12 cellular contexts compared by ENCODE assay signal in genomic region chr7:28144266-28144665, GRCh38. TPM values are rescaled to one million over a fixed set of nuclear protein-coding genes. Genes with fewer than 3 reads are reported as not detected.
DNase-seq lines count a peak whose midpoint lies in the region; ATAC-seq, FAIRE-seq and TF ChIP-seq lines count a peak whose summit lies in the region.
"Had no signal": no experiment of that assay in that cellular context is flagged by ENCODE, and none has a peak within 500 bp of the region (broad histone marks: within the 10 kb centered on the region; RNA-seq: fewer than 3 reads in every experiment).

No MANE protein-coding gene starts in this region.

- H3K9ac ChIP-seq in H1 (replicated peaks in 1 of 4; ENCODE audit: extremely low read depth in 1 of 4, low read depth in 3 of 4, low read length in 3 of 4) (no peak overlapping the region), neural progenitor cell (no peak overlapping the region)

- H3K4ac ChIP-seq in H1 (replicated peaks; ENCODE audit: insufficient read length, low read depth, low read length): no peak overlapping the region

- no peak overlapping the region for H3K14ac ChIP-seq in H1 (ENCODE audit: insufficient read length)

- H3K56ac ChIP-seq in H1 (replicated peaks; ENCODE audit: insufficient read length, low read depth, low read length): no peak overlapping the region

- no peak for ATAC-seq in GM19324 (IDR thresholded peaks at IDR 0.05; ENCODE audit: low FRiP score, unreplicated experiment)

- H3K4me1 Mint-ChIP-seq in neural progenitor cell: peaks cover 27% of the 10 kb centered on the region

- no peaks in the 10 kb centered on the region for H3F3A ChIP-seq in neural progenitor cell (ENCODE audit: low read depth)

- POLR2A ChIA-PET in H1 (lab: Charles Lee; ENCODE audit: partially characterized antibody): interaction anchor here (1.1 kb wide), 1 partner anchor 22 kb away, joined by 4 read pairs; no protein-coding TSS in a partner anchor

- 80% methylated on average over 3 of the region's 3 CpGs; no CpG with 5 or more reads in 1 of the 2 experiments for WGBS in H1 (ENCODE audit: extremely low coverage in 1 of 2, insufficient coverage in 1 of 2, insufficient read length in 1 of 2, insufficient replicate concordance in 2 of 2, low coverage in 1 of 2, low lambda C conversion rate in 2 of 2, missing lambda C conversion rate in 1 of 2), 2 experiments

- H3K79me1 ChIP-seq in H1 (ENCODE audit: low read depth, low read length): peaks cover 5% of the 10 kb centered on the region; the same call in 1 of the 2 replicates

- H2AFZ ChIP-seq in H1 (ENCODE audit: low read length) (no peak overlapping the region), neural progenitor cell (replicated peaks) (no peak overlapping the region)

- no peak overlapping the region for H3K27ac Mint-ChIP-seq in neural progenitor cell

- no peak overlapping the region for H2BK5ac ChIP-seq in H1 (ENCODE audit: low read depth, low read length)

- H3K27me3 ChIP-seq in H7 (ENCODE audit: control insufficient read depth, insufficient read depth, low read length): no peaks in the 10 kb centered on the region
- no peaks in the 10 kb centered on the region for H3K27me3 ChIP-seq in H1 (replicated peaks in 1 of 4; ENCODE audit: control insufficient read depth in 3 of 4, extremely low read depth in 1 of 4, insufficient read depth in 3 of 4, low read length in 3 of 4)
- no peaks in the 10 kb centered on the region for H3K27me3 ChIP-seq in neural progenitor cell

- peak overlapping the region; percentile 28 for H3K4me3 Mint-ChIP-seq in neural progenitor cell

- H3K36me3 ChIP-seq in H7 (replicated peaks; ENCODE audit: control insufficient read depth, insufficient read depth, low read length) (no peaks in the 10 kb centered on the region), H1 (ENCODE audit: control insufficient read depth in 2 of 4, insufficient read depth in 4 of 4, low read length in 3 of 4) (no peaks in the 10 kb centered on the region; a peak in 1 of 8 replicates), neural progenitor cell (no peaks in the 10 kb centered on the region)

- H3K79me2 ChIP-seq in H1 (ENCODE audit: control insufficient read depth in 1 of 2, insufficient read depth in 2 of 2, low read length in 2 of 2): no peaks in the 10 kb centered on the region; a peak in 1 of 4 replicates
- H3K79me2 ChIP-seq in neural progenitor cell (ENCODE audit: low read depth): no peaks in the 10 kb centered on the region

- no peak for TF ChIP-seq EP300 in H1 (IDR thresholded peaks at IDR 0.05; ENCODE audit: borderline replicate concordance in 1 of 2, low read depth in 2 of 2, low read length in 2 of 2)

- no peak overlapping the region for H2BK15ac ChIP-seq in H1 (ENCODE audit: low read length)

- no peak overlapping the region for H4K91ac ChIP-seq in H1 (replicated peaks; ENCODE audit: insufficient read length, low read length)

- intact Hi-C loops in posterior vena cava (cut with DNase I): no loop called here

- no peak overlapping the region for H3K27ac ChIP-seq in H1 (ENCODE audit: low read depth, low read length)
- no peak overlapping the region for H3K27ac ChIP-seq in neural progenitor cell
- H3K27ac ChIP-seq: HL-60 had no signal

- FAIRE-seq in H1 (lab: Jason Lieb, UNC): no peak
- FAIRE-seq: H54 had no signal

- no peak overlapping the region for H4K5ac ChIP-seq in H1 (ENCODE audit: insufficient read length, low read depth, low read length)

- TF ChIP-seq POLR2A in H1 (IDR thresholded peaks at IDR 0.05; ENCODE audit: control extremely low read depth in 1 of 2, low read depth in 2 of 2, low read length in 2 of 2): no peak

- no peak overlapping the region for H2BK120ac ChIP-seq in H1 (replicated peaks; ENCODE audit: low read depth, low read length)

- no peaks in the 10 kb centered on the region for H3K23me2 ChIP-seq in H1 (ENCODE audit: low read depth, low read length)

- no peak overlapping the region for H2BK20ac ChIP-seq in H1 (ENCODE audit: low read length)

- no peak overlapping the region for H2BK12ac ChIP-seq in H1 (ENCODE audit: low read depth, low read length)

- no peak overlapping the region for H2AK5ac ChIP-seq in H1 (ENCODE audit: low read depth, low read length)

- DNase-seq in H7 (peak; percentile 44), NCI-H2227 (lab: John Stamatoyannopoulos, UW; ENCODE audit: unreplicated experiment) (peak; percentile 52), H1 (ENCODE audit: low read depth in 1 of 2, low spot score in 2 of 2) (no peak), neural progenitor cell (ENCODE audit: low spot score) (peak; percentile 74), posterior vena cava (ENCODE audit: low spot score) (no peak), GOT3 (lab: John Stamatoyannopoulos, UW) (no peak), amniotic stem cell (lab: John Stamatoyannopoulos, UW) (no peak)
- DNase-seq: activated T-cell treated with anti-CD3 and anti-CD28 coated beads, Interleukin-2, amount 50 U/mL, for 48 hours; NCI-H226 had no signal

- H4K8ac ChIP-seq in H1 (ENCODE audit: extremely low read depth, insufficient read depth, low read length): no peak overlapping the region

- TF ChIP-seq CTCF in H1 (IDR thresholded peaks at IDR 0.05; ENCODE audit: control extremely low read depth in 1 of 3, insufficient read depth in 1 of 3, low read depth in 1 of 3, low read length in 3 of 3): peak; percentile 44 to 49 (median 44)
- peak; percentile 49 for TF ChIP-seq CTCF in neural progenitor cell (IDR thresholded peaks at IDR 0.05)

- H3K4me1 ChIP-seq in H1 (replicated peaks in 1 of 4; ENCODE audit: control insufficient read depth in 3 of 4, insufficient read depth in 4 of 4, low read length in 3 of 4) (peaks cover 0 to 4% (median 1%) of the 10 kb centered on the region in 4 experiments; a peak in 2 of 7 replicates), neural progenitor cell (peaks cover 11% of the 10 kb centered on the region)

- H3K4me2 ChIP-seq in H1 (ENCODE audit: insufficient read depth in 1 of 2, low read depth in 2 of 2, low read length in 2 of 2) (no peak overlapping the region), neural progenitor cell (no peak overlapping the region)

- no peak overlapping the region for H3K23ac ChIP-seq in H1 (ENCODE audit: insufficient read length)

- H3K18ac ChIP-seq in H1 (ENCODE audit: extremely low read depth, low read length): no peak overlapping the region

- CTCF ChIA-PET in H1 (lab: Charles Lee; ENCODE audit: partially characterized antibody): interaction anchor here (0.9 to 1.8 kb wide), 7 partner anchors 10 to 218 kb away, joined by 3 to 4 read pairs (median 4); no protein-coding TSS in a partner anchor

- H3K9me3 Mint-ChIP-seq in neural progenitor cell: no peaks in the 10 kb centered on the region

- no peaks in the 10 kb centered on the region for H3K36me3 Mint-ChIP-seq in neural progenitor cell

- H3K27me3 Mint-ChIP-seq in neural progenitor cell (ENCODE audit: insufficient read depth, low read depth): peaks cover 4% of the 10 kb centered on the region

- TF ChIP-seq RAD21 in H1 (IDR thresholded peaks at IDR 0.05 in 1 of 2, conservative IDR thresholded peaks at IDR 0.05 in 1 of 2; ENCODE audit: low read depth in 2 of 2, low read length in 2 of 2): peak; percentile 36 to 54

- H4K20me1 ChIP-seq in H1 (replicated peaks in 1 of 2; ENCODE audit: control insufficient read depth in 1 of 2, insufficient read depth in 2 of 2, low read length in 2 of 2) (no peaks in the 10 kb centered on the region), neural progenitor cell (ENCODE audit: low read depth) (no peaks in the 10 kb centered on the region)

- H3K4me3 ChIP-seq in H7 (ENCODE audit: insufficient read depth, low read depth, low read length): no peak overlapping the region
- no peak overlapping the region for H3K4me3 ChIP-seq in H1 (ENCODE audit: extremely low read depth in 1 of 4, insufficient read depth in 2 of 4, low read depth in 3 of 4, low read length in 4 of 4)
- no peak overlapping the region for H3K4me3 ChIP-seq in neural progenitor cell

- H3K9me3 ChIP-seq in H1 (ENCODE audit: insufficient read depth in 2 of 2, low read depth in 1 of 2, low read length in 1 of 2) (no peaks in the 10 kb centered on the region), neural progenitor cell (ENCODE audit: low read depth) (no peaks in the 10 kb centered on the region)

TF ChIP-seq in H1, 55 proteins besides CTCF, POLR2A, EP300 and RAD21 (continues in another document):
- TF ChIP-seq PHF8 (conservative IDR thresholded peaks at IDR 0.05; ENCODE audit: low read depth, low read length) (no peak), USF2 (IDR thresholded peaks at IDR 0.05; ENCODE audit: low read length) (no peak), ATF2 (IDR thresholded peaks at IDR 0.05; ENCODE audit: low read length) (no peak), CHD2 (IDR thresholded peaks at IDR 0.05; ENCODE audit: low read length) (no peak), KDM5A (IDR thresholded peaks at IDR 0.05; ENCODE audit: low read length) (no peak)

RNA-seq across cellular contexts. Expression of gene JAZF1, which starts 36.3 kb away (rescaled TPM):
- 11.3 and 13.5 TPM in 2 replicates for total RNA-seq in H7 (2014; rRNA removed; shearing (Covaris generic))
- total RNA-seq in H1 (2021; fragmentation: NEBNext Ultra II Directional; extraction: Animal tissue kit (Norgen Biotek cat#: 25700)): 21.8 and 26.5 TPM in 2 replicates
- 2.6 and 4.9 TPM in 2 replicates for polyA plus RNA-seq in H1 (2011; rRNA removed)
- 3.1 TPM for polyA plus RNA-seq in H1 (2011; cell fraction: cytosol; rRNA removed)
- polyA plus RNA-seq in H1 (2011; cell fraction: nucleus; rRNA removed): 8.9 TPM
- 8.8 to 13.2 TPM (median 12.8 TPM) in 4 replicates for polyA plus RNA-seq in H1 (2012, experiment 1 of 2)
- 3.2 TPM for polyA plus RNA-seq in H1 (2012, experiment 2 of 2)
- 17.8 TPM for polyA plus RNA-seq in H1 (2013, experiment 1 of 2)
- 17.6 TPM for polyA plus RNA-seq in H1 (2013, experiment 2 of 2)
- polyA minus RNA-seq in H1 (2011; rRNA and poly(A)+ RNA removed): 6.1 and 8.4 TPM in 2 replicates
- 7.7 TPM for polyA minus RNA-seq in H1 (2011; cell fraction: cytosol; rRNA and poly(A)+ RNA removed)
- 14.0 TPM for polyA minus RNA-seq in H1 (2011; cell fraction: nucleus; rRNA and poly(A)+ RNA removed)
- total RNA-seq in neural progenitor cell (ENCODE audit: low replicate concordance): 1.3 and 3.1 TPM in 2 replicates
- 10 to 100 TPM; 33.6 to 39.8 TPM for total RNA-seq in posterior vena cava

Comparison
In these comparisons a context has a peak if more than half of its experiments do, and no peak if none do; other contexts are left out.
1. DNase-seq: peak in H7 (single experiment), NCI-H2227 (single experiment) and neural progenitor cell (single experiment); none in H1 (0 of 2), posterior vena cava (single experiment), GOT3 (single experiment) and amniotic stem cell (single experiment).